In genomic region chr10:101817542-101818118, GRCh38 we compare ENCODE assay signal across 2 cellular contexts.
TF ChIP-seq lines count a peak whose summit lies in the region.

No MANE protein-coding gene starts in this region.

TF ChIP-seq in IMR-90, 13 proteins besides CTCF, POLR2A, EP300 and RAD21:
- TF ChIP-seq RCOR1 (IDR thresholded peaks at IDR 0.05; ENCODE audit: insufficient replicate concordance, low read length) (no peak), MXI1 (IDR thresholded peaks at IDR 0.05; ENCODE audit: borderline replicate concordance, low read depth, low read length) (peak; percentile 63; the same call in 1 of the 2 replicates), NFE2L2 (IDR thresholded peaks at IDR 0.05; ENCODE audit: low read depth, low read length) (no peak), CEBPB (IDR thresholded peaks at IDR 0.05; ENCODE audit: low read depth, low read length) (no peak), MAZ (IDR thresholded peaks at IDR 0.05; ENCODE audit: borderline replicate concordance, low read depth, low read length) (peak; percentile 79; the same call in 1 of the 2 replicates), SMC3 (IDR thresholded peaks at IDR 0.05; ENCODE audit: low read depth, low read length) (no peak)
TF ChIP-seq in IMR-90: peak in this region for 2.

TF ChIP-seq in H1, 55 proteins besides CTCF, POLR2A, EP300 and RAD21:
- TF ChIP-seq GTF2F1 (IDR thresholded peaks at IDR 0.05; ENCODE audit: borderline replicate concordance, low read depth, low read length) (no peak), MAX (IDR thresholded peaks at IDR 0.05) (no peak), TEAD4 (IDR thresholded peaks at IDR 0.05; ENCODE audit: low read depth, low read length) (no peak), SP1 (IDR thresholded peaks at IDR 0.05; ENCODE audit: low read depth, low read length) (no peak), NRF1 (IDR thresholded peaks at IDR 0.05; ENCODE audit: low read depth, low read length) (no peak), TCF12 (IDR thresholded peaks at IDR 0.05; ENCODE audit: low read depth, low read length) (no peak), SIRT6 (IDR thresholded peaks at IDR 0.05; ENCODE audit: low read length) (no peak), USF2 (IDR thresholded peaks at IDR 0.05; ENCODE audit: low read length) (no peak), GABPA (IDR thresholded peaks at IDR 0.05; ENCODE audit: borderline replicate concordance, insufficient read depth, low read length) (no peak), BCL11A (IDR thresholded peaks at IDR 0.05; ENCODE audit: low read depth in 2 of 2, low read length in 2 of 2) (no peak), EGR1 (IDR thresholded peaks at IDR 0.05; ENCODE audit: borderline replicate concordance, low read depth, low read length) (no peak), BRCA1 (IDR thresholded peaks at IDR 0.05; ENCODE audit: low read depth, low read length) (no peak), CBX8 (IDR thresholded peaks at IDR 0.05; ENCODE audit: borderline replicate concordance, low read depth, low read length) (no peak), NANOG (IDR thresholded peaks at IDR 0.05; ENCODE audit: insufficient read depth, low read depth, low read length, poor library complexity, severe bottlenecking) (no peak), SIN3A (conservative IDR thresholded peaks at IDR 0.05 in 1 of 2, IDR thresholded peaks at IDR 0.05 in 1 of 2; ENCODE audit: low read depth in 1 of 2, low read length in 2 of 2) (no peak), MAFK (IDR thresholded peaks at IDR 0.05; ENCODE audit: low read depth, low read length) (no peak), E2F6 (IDR thresholded peaks at IDR 0.05) (no peak), FOSL1 (IDR thresholded peaks at IDR 0.05; ENCODE audit: insufficient read depth, low read depth, low read length) (no peak), CTBP2 (IDR thresholded peaks at IDR 0.05; ENCODE audit: borderline replicate concordance, insufficient read depth, insufficient read length, low read length) (no peak), RFX5 (IDR thresholded peaks at IDR 0.05; ENCODE audit: borderline replicate concordance, low read depth, low read length) (no peak), ATF3 (IDR thresholded peaks at IDR 0.05; ENCODE audit: insufficient read depth, low read depth, low read length) (no peak), TAF7 (optimal IDR thresholded peaks at IDR 0.05; ENCODE audit: borderline replicate concordance, low read depth, low read length) (no peak), ATF2 (IDR thresholded peaks at IDR 0.05; ENCODE audit: low read length) (no peak), ZNF274 (IDR thresholded peaks at IDR 0.05; ENCODE audit: borderline replicate concordance, extremely low read depth, low read length) (no peak), JUN (IDR thresholded peaks at IDR 0.05; ENCODE audit: low read depth, low read length) (no peak), TAF1 (IDR thresholded peaks at IDR 0.05; ENCODE audit: low read depth, low read length) (no peak), EZH2 (IDR thresholded peaks at IDR 0.05; ENCODE audit: low read depth, low read length, severe bottlenecking) (no peak), POU5F1 (IDR thresholded peaks at IDR 0.05; ENCODE audit: low read depth, low read length) (no peak), KDM4A (IDR thresholded peaks at IDR 0.05; ENCODE audit: low read depth, low read length, severe bottlenecking) (peak; percentile 51), SAP30 (IDR thresholded peaks at IDR 0.05; ENCODE audit: insufficient read depth, insufficient replicate concordance, low read length) (no peak), TBP (IDR thresholded peaks at IDR 0.05; ENCODE audit: low read depth, low read length) (0 out of 2 replicates have a peak, but pooled peaks have one; percentile 10), KDM5A (IDR thresholded peaks at IDR 0.05; ENCODE audit: low read length) (0 out of 2 replicates have a peak, but pooled peaks have one; percentile 11), CEBPB (IDR thresholded peaks at IDR 0.05; ENCODE audit: low read depth, low read length) (no peak), SP2 (IDR thresholded peaks at IDR 0.05; ENCODE audit: low read length) (no peak), PHF8 (conservative IDR thresholded peaks at IDR 0.05; ENCODE audit: low read depth, low read length) (no peak), CBX5 (IDR thresholded peaks at IDR 0.05; ENCODE audit: low read depth, low read length) (no peak), YY1 (IDR thresholded peaks at IDR 0.05; ENCODE audit: low read depth, low read length) (no peak), HDAC2 (IDR thresholded peaks at IDR 0.05; ENCODE audit: borderline replicate concordance in 1 of 2, low read depth in 2 of 2, low read length in 2 of 2) (no peak; a peak in 1 of 4 replicates), SUZ12 (IDR thresholded peaks at IDR 0.05; ENCODE audit: low read length) (no peak), HDAC6 (IDR thresholded peaks at IDR 0.05; ENCODE audit: low read depth, low read length) (no peak), ASH2L (IDR thresholded peaks at IDR 0.05; ENCODE audit: low read length) (peak; percentile 71), CHD1 (IDR thresholded peaks at IDR 0.05; ENCODE audit: low read depth, low read length) (no peak), KDM1A (IDR thresholded peaks at IDR 0.05; ENCODE audit: borderline replicate concordance, low read length) (peak; percentile 11; the same call in 1 of the 2 replicates), JUND (IDR thresholded peaks at IDR 0.05; ENCODE audit: low read length) (no peak), RBBP5 (IDR thresholded peaks at IDR 0.05; ENCODE audit: borderline replicate concordance, low read depth, low read length) (0 out of 2 replicates have a peak, but pooled peaks have one; percentile 9), SIX5 (IDR thresholded peaks at IDR 0.05; ENCODE audit: low read depth, low read length) (no peak), POLR2AphosphoS5 (IDR thresholded peaks at IDR 0.05; ENCODE audit: low read depth, low read length) (peak; percentile 37), CHD7 (IDR thresholded peaks at IDR 0.05; ENCODE audit: insufficient replicate concordance, low read length) (no peak), CREB1 (IDR thresholded peaks at IDR 0.05) (peak; percentile 59; the same call in 1 of the 2 replicates), RXRA (IDR thresholded peaks at IDR 0.05; ENCODE audit: insufficient read depth, low read depth, low read length) (no peak), RNF2 (IDR thresholded peaks at IDR 0.05; ENCODE audit: borderline replicate concordance, low read depth, low read length, missing control alignments, poor library complexity, severe bottlenecking) (no peak), CHD2 (IDR thresholded peaks at IDR 0.05; ENCODE audit: low read length) (no peak), BACH1 (IDR thresholded peaks at IDR 0.05; ENCODE audit: low read length) (no peak), SP4 (IDR thresholded peaks at IDR 0.05; ENCODE audit: low read length) (no peak), SRF (IDR thresholded peaks at IDR 0.05; ENCODE audit: low read depth, low read length) (no peak)
TF ChIP-seq in H1: peak in this region for 8.
